In genomic region chr6:162251257-162251656, GRCh38 we compare ENCODE assay signal across 19 cellular contexts.
A peak's percentile ranks its signal among the peaks of the same experiment; 100 is the strongest.
DNase-seq lines count a peak whose midpoint lies in the region; ATAC-seq and TF ChIP-seq lines count a peak whose summit lies in the region.
"Had no signal": no experiment of that assay in that cellular context is flagged by ENCODE, and none has a peak within 500 bp of the region (broad histone marks: within the 10 kb centered on the region; RNA-seq: fewer than 3 reads in every experiment).

No MANE protein-coding gene starts in this region.

- H3K4me1 ChIP-seq in A673 (ENCODE audit: insufficient read depth, low read length, poor library complexity, severe bottlenecking) = no peaks in the 10 kb centered on the region
- H3K4me1 ChIP-seq: sigmoid colon had no signal

- POLR2A ChIA-PET in A673 (lab: Charles Lee; ENCODE audit: low non-redundant PET) = no interaction called here

- in situ Hi-C loops in SK-MEL-5 (cut with HindIII; ENCODE audit: low pct_unique_long_range_greater_than_20kb, low sequenced_read_pairs) = no loop called here

- no peak overlapping the region for H3K4me3 ChIP-seq in A673 (ENCODE audit: low read depth, low read length, poor library complexity, severe bottlenecking)
- no peak overlapping the region for H3K4me3 ChIP-seq in H7 (ENCODE audit: insufficient read depth, low read depth, low read length)
- H3K4me3 ChIP-seq: sigmoid colon had no signal

- no peak overlapping the region for H3K27ac ChIP-seq in A673 (ENCODE audit: low read depth, low read length, poor library complexity, severe bottlenecking)
- H3K27ac ChIP-seq: HL-60, sigmoid colon had no signal

- H3K36me3 ChIP-seq in A673 (ENCODE audit: insufficient read depth, low read length, poor library complexity, severe bottlenecking) (no peaks in the 10 kb centered on the region), H7 (replicated peaks; ENCODE audit: control insufficient read depth, insufficient read depth, low read length) (no peaks in the 10 kb centered on the region)
- H3K36me3 ChIP-seq: sigmoid colon had no signal

- DNase-seq in A673 (ENCODE audit: low spot score) = peak; percentile 1
- DNase-seq in H7 = peak; percentile 32
- DNase-seq in SK-MEL-5 (ENCODE audit: low read depth, low spot score) = peak; percentile 19
- DNase-seq in iPS-NIHi11 (ENCODE audit: low spot score) = peak; percentile 21
- no peak for DNase-seq in DMS153 treated with DMSO at 0.1 percent for 48 hours (lab: John Stamatoyannopoulos, UW; ENCODE audit: unreplicated experiment)
- DNase-seq in LoVo (ENCODE audit: low spot score) = no peak
- no peak for DNase-seq in activated CD4-positive, alpha-beta T cell treated with anti-CD3 and anti-CD28 coated beads, Interleukin-2, amount 50 U/mL, for 1 hour
- DNase-seq: activated CD4-positive, alpha-beta T cell treated with anti-CD3 and anti-CD28 coated beads, Interleukin-2, amount 10 ng/mL, durations not matched to agents 7 days and 5 days; activated naive CD4-positive, alpha-beta T cell treated with anti-CD3 and anti-CD28 coated beads for 36 hours; AML-193; glutamatergic neuron; Kasumi-1; NCI-H187; sigmoid colon; SK-N-SH; stimulated activated CD4-positive, alpha-beta T cell treated with anti-CD3 and anti-CD28 coated beads, Interleukin-2, amount 100 ng/mL, for 48 hours had no signal

- no TSS peak for BruUV-seq in A673 (replicated peaks; lab: Mats Ljungman, UMichigan)

- H3K9me3 ChIP-seq in A673 (ENCODE audit: low read depth, low read length, poor library complexity, severe bottlenecking) = no peaks in the 10 kb centered on the region
- H3K9me3 ChIP-seq: sigmoid colon, SK-N-SH had no signal

- ATAC-seq in GM21423 (IDR thresholded peaks at IDR 0.05; ENCODE audit: unreplicated experiment) = no peak
- ATAC-seq: esophagus mucosa had no signal

- intact Hi-C loops in A673 (cut with micrococcal nuclease; ENCODE audit: unreplicated experiment) = no loop called here

- TF ChIP-seq CTCF in A673 (conservative IDR thresholded peaks at IDR 0.05; ENCODE audit: low read depth, low read length) = no peak

- H3K27me3 ChIP-seq in A673 (replicated peaks; ENCODE audit: insufficient read depth, low read depth, low read length, poor library complexity) (no peaks in the 10 kb centered on the region), H7 (ENCODE audit: control insufficient read depth, insufficient read depth, low read length) (no peaks in the 10 kb centered on the region)
- H3K27me3 ChIP-seq: sigmoid colon had no signal

- CTCF ChIA-PET in A673 (lab: Charles Lee) = no interaction called here

Comparison
In these comparisons a context has a peak if more than half of its experiments do, and no peak if none do; other contexts are left out.
1. DNase-seq: peak in A673 (single experiment), H7 (single experiment), SK-MEL-5 (single experiment) and iPS-NIHi11 (single experiment); none in DMS153 treated with DMSO at 0.1 percent for 48 hours (single experiment), LoVo (single experiment) and activated CD4-positive, alpha-beta T cell treated with anti-CD3 and anti-CD28 coated beads, Interleukin-2, amount 50 U/mL, for 1 hour (single experiment).